In the genomic region with DNA sequence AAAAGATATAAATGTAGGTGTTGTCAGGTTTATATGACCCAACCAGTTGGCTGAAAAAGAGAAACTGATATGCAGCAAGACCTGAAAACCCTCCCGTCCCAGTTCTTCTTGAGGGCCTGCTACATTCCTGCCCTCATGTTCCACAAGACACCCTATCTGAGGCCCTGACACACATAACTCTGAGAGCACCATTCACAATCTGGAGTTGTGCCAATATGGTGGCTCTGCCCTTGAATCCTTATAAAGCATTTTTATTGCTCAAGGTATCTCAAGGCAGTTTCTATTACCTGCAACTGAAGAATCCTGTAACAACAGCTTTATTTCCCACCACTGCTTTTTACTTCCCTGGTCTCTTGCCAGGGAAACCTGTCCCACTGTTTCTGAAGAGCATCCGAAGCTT, we compare ENCODE assay signal across 23 cellular contexts.
"Had no signal": no experiment of that assay in that cellular context is flagged by ENCODE, and none has a peak within 500 bp of the region (broad histone marks: within the 10 kb centered on the region; RNA-seq: fewer than 3 reads in every experiment).

No MANE protein-coding gene starts in this region.

- H3K27ac Mint-ChIP-seq: activated B cell treated with CpG ODN at 0.5 μM for 24 hours; activated CD4-positive, alpha-beta memory T cell treated with anti-CD3 and anti-CD28 coated beads for 36 hours; activated CD4-positive, alpha-beta T cell treated with anti-CD3 and anti-CD28 coated beads for 36 hours; activated CD8-positive, alpha-beta memory T cell treated with anti-CD3 and anti-CD28 coated beads, Interleukin-2, amount 10 ng/mL, durations not matched to agents 7 days and 5 days; activated naive CD4-positive, alpha-beta T cell treated with anti-CD3 and anti-CD28 coated beads, Interleukin-2, amount 50 U/mL, for 24 hours had no signal

- DNase-seq: activated B cell treated with CpG ODN at 0.5 μM for 24 hours; activated CD4-positive, alpha-beta memory T cell treated with anti-CD3 and anti-CD28 coated beads for 36 hours; activated CD4-positive, alpha-beta T cell treated with anti-CD3 and anti-CD28 coated beads for 36 hours; activated CD8-positive, alpha-beta memory T cell treated with anti-CD3 and anti-CD28 coated beads, Interleukin-2, amount 10 ng/mL, durations not matched to agents 7 days and 5 days; activated gamma-delta T cell; activated T-cell treated with anti-CD3 and anti-CD28 coated beads for 4 hours; islet precursor cell; left cardiac atrium; lower lobe of right lung; mesendoderm; naive thymus-derived CD4-positive, alpha-beta T cell; retina; sigmoid colon; spleen; stimulated activated CD4-positive, alpha-beta T cell treated with anti-CD3 and anti-CD28 coated beads, Interleukin-4, amount 100 ng/mL, for 1 hour; stimulated activated naive CD4-positive, alpha-beta T cell treated with Interleukin-2 at 50 U/mL for 16 hours; T-helper 1 cell had no signal

- H3K4me3 ChIP-seq: adrenal gland, breast epithelium, coronary artery, esophagus muscularis mucosa, lower lobe of right lung, sigmoid colon, spleen had no signal

- ATAC-seq: activated CD4-positive, alpha-beta T cell treated with anti-CD3 and anti-CD28 coated beads for 36 hours; activated CD8-positive, alpha-beta memory T cell treated with anti-CD3 and anti-CD28 coated beads, Interleukin-2, amount 10 ng/mL, durations not matched to agents 7 days and 5 days; left cardiac atrium; lower lobe of right lung; naive thymus-derived CD4-positive, alpha-beta T cell had no signal

- H3K27me3 Mint-ChIP-seq: activated B cell treated with CpG ODN at 0.5 μM for 24 hours; activated CD4-positive, alpha-beta memory T cell treated with anti-CD3 and anti-CD28 coated beads for 36 hours; activated CD4-positive, alpha-beta T cell treated with anti-CD3 and anti-CD28 coated beads for 36 hours; activated CD8-positive, alpha-beta memory T cell treated with anti-CD3 and anti-CD28 coated beads, Interleukin-2, amount 10 ng/mL, durations not matched to agents 7 days and 5 days; activated naive CD4-positive, alpha-beta T cell treated with anti-CD3 and anti-CD28 coated beads, Interleukin-2, amount 50 U/mL, for 24 hours; naive thymus-derived CD4-positive, alpha-beta T cell had no signal

- H3K36me3 ChIP-seq: breast epithelium had no signal

- H3K9me3 Mint-ChIP-seq: activated B cell treated with CpG ODN at 0.5 μM for 24 hours; activated CD4-positive, alpha-beta memory T cell treated with anti-CD3 and anti-CD28 coated beads for 36 hours; activated naive CD4-positive, alpha-beta T cell treated with anti-CD3 and anti-CD28 coated beads, Interleukin-2, amount 50 U/mL, for 24 hours; naive thymus-derived CD4-positive, alpha-beta T cell; neural crest cell had no signal

- H3K4me3 Mint-ChIP-seq: activated B cell treated with CpG ODN at 0.5 μM for 24 hours; activated CD4-positive, alpha-beta memory T cell treated with anti-CD3 and anti-CD28 coated beads for 36 hours; activated CD4-positive, alpha-beta T cell treated with anti-CD3 and anti-CD28 coated beads for 36 hours; activated CD8-positive, alpha-beta memory T cell treated with anti-CD3 and anti-CD28 coated beads, Interleukin-2, amount 10 ng/mL, durations not matched to agents 7 days and 5 days; activated naive CD4-positive, alpha-beta T cell treated with anti-CD3 and anti-CD28 coated beads, Interleukin-2, amount 50 U/mL, for 24 hours; naive thymus-derived CD4-positive, alpha-beta T cell; neural crest cell had no signal

- H3K9me3 ChIP-seq: adrenal gland, breast epithelium, esophagus muscularis mucosa, lower lobe of right lung, sigmoid colon, spleen had no signal

- H3K27ac ChIP-seq: adrenal gland, breast epithelium, coronary artery, esophagus muscularis mucosa, lower lobe of right lung, sigmoid colon, spleen had no signal

- H3K27me3 ChIP-seq: adrenal gland, breast epithelium, esophagus muscularis mucosa, sigmoid colon, spleen had no signal
